27 cellular contexts compared by ENCODE assay signal in genomic region chr7:6542368-6542767, GRCh38. TPM values are rescaled to one million over a fixed set of nuclear protein-coding genes. Genes with fewer than 3 reads are reported as not detected.
"Had no signal": no experiment of that assay in that cellular context is flagged by ENCODE, and none has a peak within 500 bp of the region (broad histone marks: within the 10 kb centered on the region; RNA-seq: fewer than 3 reads in every experiment).

No MANE protein-coding gene starts in this region.

- H3K4me1 Mint-ChIP-seq: endodermal cell, mesothelial cell of epicardium had no signal

- H3K27ac ChIP-seq: colonic mucosa, epithelial cell of prostate, esophagus squamous epithelium, gastrocnemius medialis, heart right ventricle, left lung, lower lobe of right lung had no signal

- DNase-seq: colonic mucosa; cortex of kidney; effector CD8-positive, alpha-beta T cell; effector memory CD8-positive, alpha-beta T cell; endodermal cell; erythroblast; esophagus squamous epithelium; foreskin fibroblast; foreskin melanocyte; gastrocnemius medialis; glutamatergic neuron; head of caudate nucleus; heart right ventricle; hippocampal formation; left cardiac atrium; left lung; left ventricle myocardium superior; lower lobe of right lung; mesenchymal stem cell; mucosa of descending colon had no signal

- ATAC-seq: effector memory CD8-positive, alpha-beta T cell; esophagus mucosa; gastrocnemius medialis; heart right ventricle; left cardiac atrium; left lung; left ventricle myocardium superior; lower lobe of right lung; mucosa of descending colon had no signal

- H3K36me3 ChIP-seq: colonic mucosa, esophagus squamous epithelium, gastrocnemius medialis, heart right ventricle, left lung, lower lobe of right lung had no signal

- H3K4me3 ChIP-seq: colonic mucosa, esophagus squamous epithelium, gastrocnemius medialis, heart right ventricle, left lung, lower lobe of right lung, mucosa of descending colon had no signal

- H3K36me3 Mint-ChIP-seq: mesothelial cell of epicardium had no signal

- H3K27me3 ChIP-seq: colonic mucosa had no signal

- H3K27ac Mint-ChIP-seq: dendritic cell treated with granulocyte-macrophage colony-stimulating factor and Interleukin-4, amounts not matched to agents 40 ng/mL and 50 ng/mL, for 4 days; effector memory CD8-positive, alpha-beta T cell; endodermal cell; mesothelial cell of epicardium had no signal

- H3K9me3 ChIP-seq: colonic mucosa, esophagus squamous epithelium, gastrocnemius medialis, heart right ventricle, left lung, lower lobe of right lung, mucosa of descending colon had no signal

- H3K4me3 Mint-ChIP-seq: dendritic cell treated with granulocyte-macrophage colony-stimulating factor and Interleukin-4, amounts not matched to agents 40 ng/mL and 50 ng/mL, for 4 days; effector memory CD8-positive, alpha-beta T cell; endodermal cell; mesothelial cell of epicardium had no signal

- H3K4me1 ChIP-seq: colonic mucosa, esophagus squamous epithelium, gastrocnemius medialis, heart right ventricle, left lung, lower lobe of right lung had no signal

- H3K9me3 Mint-ChIP-seq: dendritic cell treated with granulocyte-macrophage colony-stimulating factor and Interleukin-4, amounts not matched to agents 40 ng/mL and 50 ng/mL, for 4 days; effector memory CD8-positive, alpha-beta T cell; endodermal cell; mesothelial cell of epicardium had no signal

RNA-seq across cellular contexts. Expression of gene GRID2IP, which starts 8.9 kb away (rescaled TPM):
- total RNA-seq: dermis microvascular lymphatic vessel endothelial cell, glomerular endothelial cell, left ventricle myocardium superior, mesenteric fat pad had no signal
